ENCODE assay signal across 10 cellular contexts in the genomic region with DNA sequence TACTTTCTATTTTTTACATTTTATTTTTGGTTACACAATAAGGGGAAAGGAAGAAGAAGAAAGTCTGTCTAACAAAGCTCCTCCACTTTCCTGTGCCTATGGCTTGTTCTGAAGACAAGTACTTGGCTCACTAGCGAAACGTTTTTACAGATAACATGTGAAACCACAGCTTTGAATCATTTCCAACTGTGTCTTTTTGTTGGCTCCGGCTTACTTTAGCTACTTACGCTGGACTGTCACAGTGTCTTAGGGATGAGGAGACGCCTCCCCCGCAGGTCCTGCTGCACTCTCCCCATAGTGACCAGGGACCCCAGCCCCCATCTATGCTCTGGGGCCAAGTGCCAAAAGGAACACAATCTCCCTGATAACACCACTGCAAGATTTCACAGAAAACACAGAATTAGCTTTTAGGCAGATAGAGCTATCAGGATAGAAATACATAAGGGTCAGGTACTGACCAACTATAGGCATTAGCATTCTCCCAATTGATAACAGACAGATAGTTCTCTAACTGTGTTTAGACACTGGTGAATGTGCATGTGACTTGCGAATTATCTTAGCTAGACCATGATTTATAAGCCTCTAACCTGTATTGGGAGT.
DNase-seq lines count a peak whose midpoint lies in the region; TF ChIP-seq lines count a peak whose summit lies in the region.
"Had no signal": no experiment of that assay in that cellular context is flagged by ENCODE, and none has a peak within 500 bp of the region (broad histone marks: within the 10 kb centered on the region; RNA-seq: fewer than 3 reads in every experiment).

No MANE protein-coding gene starts in this region.

- no peak overlapping the region for H3K4me3 Mint-ChIP-seq in activated CD4-positive, alpha-beta T cell treated with anti-CD3 and anti-CD28 coated beads, Interleukin-2, amount 10 ng/mL, durations not matched to agents 7 days and 5 days

- H3K4me1 Mint-ChIP-seq in activated CD4-positive, alpha-beta T cell treated with anti-CD3 and anti-CD28 coated beads, Interleukin-2, amount 10 ng/mL, durations not matched to agents 7 days and 5 days: no peaks in the 10 kb centered on the region

- DNase-seq in ELR (ENCODE audit: low read depth) (peak; percentile 54), SK-MEL-5 (ENCODE audit: low read depth, low spot score) (peak; percentile 40), fibroblast of mammary gland (ENCODE audit: low read depth) (peak; percentile 92), pons (ENCODE audit: low spot score) (peak; percentile 4), SHP77 treated with DMSO at 0.1 percent for 48 hours (lab: John Stamatoyannopoulos, UW) (no peak), islet precursor cell (no peak)
- no peak for DNase-seq in activated CD4-positive, alpha-beta T cell treated with anti-CD3 and anti-CD28 coated beads for 4 hours
- no peak for DNase-seq in activated CD4-positive, alpha-beta T cell treated with anti-CD3 and anti-CD28 coated beads, Interleukin-2, amount 10 ng/mL, durations not matched to agents 7 days and 5 days
- DNase-seq: GOT3 had no signal

- no peak overlapping the region for H3K27ac Mint-ChIP-seq in activated CD4-positive, alpha-beta T cell treated with anti-CD3 and anti-CD28 coated beads, Interleukin-2, amount 10 ng/mL, durations not matched to agents 7 days and 5 days

- in situ Hi-C loops in SK-MEL-5 (cut with HindIII; ENCODE audit: low pct_unique_long_range_greater_than_20kb, low sequenced_read_pairs): no loop called here

- no peak for TF ChIP-seq CTCF in fibroblast of mammary gland (conservative IDR thresholded peaks at IDR 0.05; ENCODE audit: control insufficient read depth, insufficient read depth, low read depth, low read length)

- H3K36me3 Mint-ChIP-seq in activated CD4-positive, alpha-beta T cell treated with anti-CD3 and anti-CD28 coated beads, Interleukin-2, amount 10 ng/mL, durations not matched to agents 7 days and 5 days (ENCODE audit: low read depth): no peaks in the 10 kb centered on the region

- H3K4me3 ChIP-seq in fibroblast of mammary gland (ENCODE audit: control insufficient read depth, low read depth, low read length): no peak overlapping the region
- H3K4me3 ChIP-seq: lung had no signal

- H3K9me3 Mint-ChIP-seq in activated CD4-positive, alpha-beta T cell treated with anti-CD3 and anti-CD28 coated beads, Interleukin-2, amount 10 ng/mL, durations not matched to agents 7 days and 5 days: no peaks in the 10 kb centered on the region

- H3K27me3 Mint-ChIP-seq in activated CD4-positive, alpha-beta T cell treated with anti-CD3 and anti-CD28 coated beads, Interleukin-2, amount 10 ng/mL, durations not matched to agents 7 days and 5 days: no peaks in the 10 kb centered on the region

- POLR2A ChIA-PET in activated CD4-positive, alpha-beta T cell treated with anti-CD3 and anti-CD28 coated beads, Interleukin-2, amount 10 ng/mL, durations not matched to agents 7 days and 5 days (lab: Charles Lee): no interaction called here

- CTCF ChIA-PET in activated CD4-positive, alpha-beta T cell treated with anti-CD3 and anti-CD28 coated beads, Interleukin-2, amount 10 ng/mL, durations not matched to agents 7 days and 5 days (lab: Charles Lee): interaction anchor here (1.7 kb wide), 1 partner anchor 10 kb away, joined by 6 read pairs; no protein-coding TSS in a partner anchor

Comparison
In these comparisons a context has a peak if more than half of its experiments do, and no peak if none do; other contexts are left out.
1. DNase-seq: peak in ELR (single experiment), SK-MEL-5 (single experiment), fibroblast of mammary gland (single experiment) and pons (single experiment); none in activated CD4-positive, alpha-beta T cell treated with anti-CD3 and anti-CD28 coated beads for 4 hours (0 of 2), SHP77 treated with DMSO at 0.1 percent for 48 hours (single experiment), activated CD4-positive, alpha-beta T cell treated with anti-CD3 and anti-CD28 coated beads, Interleukin-2, amount 10 ng/mL, durations not matched to agents 7 days and 5 days (single experiment) and islet precursor cell (single experiment).